In genomic region chr7:135774284-135774683, GRCh38 we compare ENCODE assay signal across 11 cellular contexts. TPM values are rescaled to one million over a fixed set of nuclear protein-coding genes. Genes with fewer than 3 reads are reported as not detected.
DNase-seq lines count a peak whose midpoint lies in the region; ATAC-seq and TF ChIP-seq lines count a peak whose summit lies in the region.
"Had no signal": no experiment of that assay in that cellular context is flagged by ENCODE, and none has a peak within 500 bp of the region (broad histone marks: within the 10 kb centered on the region; RNA-seq: fewer than 3 reads in every experiment).

No MANE protein-coding gene starts in this region.

- no peak overlapping the region for H4K91ac ChIP-seq in H9 (ENCODE audit: insufficient read length, low read depth, low read length)

- peak overlapping the region in 2 of 3 experiments; percentile 40 to 90; a peak in 4 of 7 replicates for H3K27ac Mint-ChIP-seq in H9
- H3K27ac Mint-ChIP-seq: stimulated activated naive B cell treated with anti-CD40 and anti-IgM and Interleukin-4, amounts not matched to agents 10 μg/mL and 1 μg/mL and 100 μg/mL, for 72 hours had no signal

- no peaks in the 10 kb centered on the region for H3K79me2 ChIP-seq in H9 (ENCODE audit: insufficient read depth, low read length)

- H3K27ac ChIP-seq in H9 (ENCODE audit: insufficient read length, low read depth, low read length) = no peak overlapping the region

- H2BK15ac ChIP-seq in H9 (ENCODE audit: low read depth, low read length) = no peak overlapping the region

- H2BK12ac ChIP-seq in H9 (ENCODE audit: insufficient read length, low read depth, low read length) = no peak overlapping the region

- H3K4me2 ChIP-seq in H9 (ENCODE audit: insufficient read depth, insufficient read length, low read length) = no peak overlapping the region

- H2BK5ac ChIP-seq in H9 (ENCODE audit: insufficient read length, low read length) = no peak overlapping the region

- H3K4ac ChIP-seq in H9 (ENCODE audit: low read depth, low read length) = no peak overlapping the region

- no peak overlapping the region for H3K4me3 Mint-ChIP-seq in H9
- H3K4me3 Mint-ChIP-seq: stimulated activated naive B cell treated with anti-CD40 and anti-IgM and Interleukin-4, amounts not matched to agents 10 μg/mL and 1 μg/mL and 100 μg/mL, for 72 hours had no signal

- no peak overlapping the region for H3K23ac ChIP-seq in H9 (ENCODE audit: insufficient read length, low read depth, low read length)

- peaks cover 28 to 39% of the 10 kb centered on the region in 2 experiments for H3K4me1 Mint-ChIP-seq in H9
- H3K4me1 Mint-ChIP-seq: stimulated activated naive B cell treated with anti-CD40 and anti-IgM and Interleukin-4, amounts not matched to agents 10 μg/mL and 1 μg/mL and 100 μg/mL, for 72 hours had no signal

- H3K9me3 ChIP-seq in H9 (ENCODE audit: control insufficient read depth, low read depth, low read length) = no peaks in the 10 kb centered on the region

- no peak overlapping the region for H2AK5ac ChIP-seq in H9 (ENCODE audit: insufficient read length, low read length)

- DNase-seq in H9 (no peak), NCI-H446 treated with DMSO at 0.1 percent for 48 hours (lab: John Stamatoyannopoulos, UW) (peak; percentile 67), non-pigmented ciliary epithelial cell (ENCODE audit: low read depth) (peak; percentile 71), erythroblast (lab: John Stamatoyannopoulos, UW) (no peak), middle frontal gyrus (ENCODE audit: extremely low spot score, low spot score) (no peak)
- DNase-seq in stimulated activated CD4-positive, alpha-beta T cell treated with anti-CD3 and anti-CD28 coated beads, Interleukin-2, amount 100 ng/mL, for 24 hours = no peak
- DNase-seq: activated CD4-positive, alpha-beta T cell treated with anti-CD3 and anti-CD28 coated beads, Interleukin-2, amount 50 U/mL, for 48 hours; dorsolateral prefrontal cortex; stimulated activated naive B cell treated with anti-CD40 and anti-IgM and Interleukin-4, amounts not matched to agents 10 μg/mL and 1 μg/mL and 100 μg/mL, for 72 hours had no signal

- 0 out of 2 replicates have a peak, but pooled peaks cover 2% of the 10 kb centered on the region for H3K27me3 ChIP-seq in H9 (ENCODE audit: insufficient read depth, low read length)

- H4K5ac ChIP-seq in H9 (ENCODE audit: insufficient read length, low read depth, low read length) = no peak overlapping the region

- no peaks in the 10 kb centered on the region for H4K20me1 ChIP-seq in H9 (ENCODE audit: control insufficient read depth, insufficient read depth, insufficient read length)

- no peaks in the 10 kb centered on the region for H3K79me1 ChIP-seq in H9 (ENCODE audit: insufficient read depth, low read depth, low read length, poor library complexity, severe bottlenecking)

- H3K9me3 Mint-ChIP-seq in H9 = peaks cover 19 to 22% of the 10 kb centered on the region in 2 experiments

- no peak overlapping the region for H2BK120ac ChIP-seq in H9 (ENCODE audit: low read depth, low read length, poor library complexity, severe bottlenecking)

- WGBS in H9 (ENCODE audit: extremely low coverage, insufficient read length, low lambda C conversion rate) = no CpG with 5 or more reads among the region's 4 CpGs

- H3K9ac ChIP-seq in H9 (ENCODE audit: extremely low read depth, insufficient read length, low read length) = no peak overlapping the region

- H2BK20ac ChIP-seq in H9 (ENCODE audit: low read depth, low read length, poor library complexity, severe bottlenecking) = no peak overlapping the region

- no peaks in the 10 kb centered on the region for H3K23me2 ChIP-seq in H9 (ENCODE audit: insufficient read length, low read depth, low read length, poor library complexity, severe bottlenecking)

- no peak overlapping the region for H3K18ac ChIP-seq in H9 (ENCODE audit: insufficient read length, low read depth, low read length)

- no peaks in the 10 kb centered on the region for H3K4me1 ChIP-seq in H9 (ENCODE audit: insufficient read depth, low read length)

- no peak overlapping the region for H4K8ac ChIP-seq in H9 (replicated peaks; ENCODE audit: insufficient read length, low read depth, low read length)

- no peak overlapping the region for H3K56ac ChIP-seq in H9 (ENCODE audit: insufficient read length, low read depth, low read length)

- no peak for TF ChIP-seq CTCF in H9 (conservative IDR thresholded peaks at IDR 0.05)

- no peak for TF ChIP-seq POLR2A in erythroblast (IDR thresholded peaks at IDR 0.05; ENCODE audit: low read length)

- ATAC-seq in esophagus mucosa (peak; percentile 98), GM18907 (IDR thresholded peaks at IDR 0.05; ENCODE audit: unreplicated experiment) (no peak)
- ATAC-seq: stimulated activated naive B cell treated with anti-CD40 and anti-IgM and Interleukin-4, amounts not matched to agents 10 μg/mL and 1 μg/mL and 100 μg/mL, for 72 hours had no signal

- no peak overlapping the region for H2AFZ ChIP-seq in H9 (ENCODE audit: low read length)

- H3K27me3 Mint-ChIP-seq in H9 (ENCODE audit: low read depth) = no peaks in the 10 kb centered on the region; the same call in 1 of the 2 replicates

- peaks cover 0 to 17% (median 7%) of the 10 kb centered on the region in 3 experiments; a peak in 4 of 7 replicates for H3K36me3 Mint-ChIP-seq in H9 (ENCODE audit: insufficient read depth in 1 of 3, low read depth in 3 of 3)
- H3K36me3 Mint-ChIP-seq: stimulated activated naive B cell treated with anti-CD40 and anti-IgM and Interleukin-4, amounts not matched to agents 10 μg/mL and 1 μg/mL and 100 μg/mL, for 72 hours had no signal

- H3K14ac ChIP-seq in H9 (ENCODE audit: insufficient read depth, low read length) = no peak overlapping the region

- no peak overlapping the region for H3T11ph ChIP-seq in H9 (ENCODE audit: low read length)

RNA-seq across cellular contexts. Expression of gene FAM180A, which starts 25.7 kb away (rescaled TPM):
- total RNA-seq in H9 (2021) (not detected in 2 replicates), esophagus mucosa (0.68 TPM)

RNA-seq across cellular contexts. Expression of gene SLC13A4, which starts 46.3 kb away (rescaled TPM):
- total RNA-seq in H9 (2021) = 2.0 and 3.5 TPM in 2 replicates
- 3.0 TPM for total RNA-seq in esophagus mucosa

Comparison
In these comparisons a context has a peak if more than half of its experiments do, and no peak if none do; other contexts are left out.
1. DNase-seq: peak in NCI-H446 treated with DMSO at 0.1 percent for 48 hours (single experiment) and non-pigmented ciliary epithelial cell (single experiment); none in H9 (single experiment), stimulated activated CD4-positive, alpha-beta T cell treated with anti-CD3 and anti-CD28 coated beads, Interleukin-2, amount 100 ng/mL, for 24 hours (0 of 2), erythroblast (0 of 2) and middle frontal gyrus (single experiment).